1 cellular context compared by ENCODE assay signal in genomic region chrX:46376246-46376885, GRCh38.
TF ChIP-seq lines count a peak whose summit lies in the region.

No MANE protein-coding gene starts in this region.

TF ChIP-seq in H1, 55 proteins besides CTCF, POLR2A, EP300 and RAD21 (continued from another document):
- TF ChIP-seq RNF2 (IDR thresholded peaks at IDR 0.05; ENCODE audit: borderline replicate concordance, low read depth, low read length, missing control alignments, poor library complexity, severe bottlenecking), result no peak
- TF ChIP-seq JUND (IDR thresholded peaks at IDR 0.05; ENCODE audit: low read length), result no peak
- no peak for TF ChIP-seq TAF7 (optimal IDR thresholded peaks at IDR 0.05; ENCODE audit: borderline replicate concordance, low read depth, low read length)
- TF ChIP-seq SIRT6 (IDR thresholded peaks at IDR 0.05; ENCODE audit: low read length), result no peak
- no peak for TF ChIP-seq SIX5 (IDR thresholded peaks at IDR 0.05; ENCODE audit: low read depth, low read length)
- TF ChIP-seq SP4 (IDR thresholded peaks at IDR 0.05; ENCODE audit: low read length), result no peak
- no peak for TF ChIP-seq NRF1 (IDR thresholded peaks at IDR 0.05; ENCODE audit: low read depth, low read length)
- no peak for TF ChIP-seq TCF12 (IDR thresholded peaks at IDR 0.05; ENCODE audit: low read depth, low read length)
- no peak for TF ChIP-seq BACH1 (IDR thresholded peaks at IDR 0.05; ENCODE audit: low read length)
- TF ChIP-seq EZH2 (IDR thresholded peaks at IDR 0.05; ENCODE audit: low read depth, low read length, severe bottlenecking), result no peak
- TF ChIP-seq GTF2F1 (IDR thresholded peaks at IDR 0.05; ENCODE audit: borderline replicate concordance, low read depth, low read length), result no peak
- no peak for TF ChIP-seq GABPA (IDR thresholded peaks at IDR 0.05; ENCODE audit: borderline replicate concordance, insufficient read depth, low read length)
- no peak for TF ChIP-seq CHD7 (IDR thresholded peaks at IDR 0.05; ENCODE audit: insufficient replicate concordance, low read length)
